Comparison of ENCODE assay signal across 15 cellular contexts in genomic region chr6:44046516-44047178, GRCh38.
"Had no signal": no experiment of that assay in that cellular context is flagged by ENCODE, and none has a peak within 500 bp of the region (broad histone marks: within the 10 kb centered on the region; RNA-seq: fewer than 3 reads in every experiment).

No MANE protein-coding gene starts in this region.

- DNase-seq: activated CD4-positive, CD25-positive, alpha-beta regulatory T cell treated with anti-CD3 and anti-CD28 coated beads, Interleukin-2, amount 50 U/mL, for 72 hours; activated CD8-positive, alpha-beta memory T cell treated with anti-CD3 and anti-CD28 coated beads for 24 hours; activated gamma-delta T cell treated with Interleukin-2 at 50 U/mL for 16 hours; activated naive CD8-positive, alpha-beta T cell treated with anti-CD3 and anti-CD28 coated beads for 36 hours; amniotic stem cell; central memory CD4-positive, alpha-beta T cell; colonic mucosa; foreskin melanocyte; natural killer cell; nucleus accumbens; stimulated activated naive CD8-positive, alpha-beta T cell treated with anti-CD3 and anti-CD28 coated beads, Interleukin-15, Interleukin-2, amounts not matched to agents 100 U/mL and 50 U/mL, for 24 hours; SW 1271; T-helper 2 cell had no signal

- H3K27me3 Mint-ChIP-seq: type B pancreatic cell had no signal

- H3K27ac ChIP-seq: colonic mucosa, VCaP had no signal

- H3K36me3 ChIP-seq: colonic mucosa had no signal

- H3K27me3 ChIP-seq: colonic mucosa had no signal

- ATAC-seq: natural killer cell; stimulated activated naive CD8-positive, alpha-beta T cell treated with anti-CD3 and anti-CD28 coated beads, Interleukin-15, Interleukin-2, amounts not matched to agents 100 U/mL and 50 U/mL, for 24 hours had no signal

- H3K9me3 Mint-ChIP-seq: activated naive CD8-positive, alpha-beta T cell treated with anti-CD3 and anti-CD28 coated beads for 36 hours; natural killer cell; type B pancreatic cell had no signal

- H3K4me3 Mint-ChIP-seq: activated naive CD8-positive, alpha-beta T cell treated with anti-CD3 and anti-CD28 coated beads for 36 hours; natural killer cell; type B pancreatic cell had no signal

- H3K4me3 ChIP-seq: colonic mucosa had no signal

- H3K4me1 Mint-ChIP-seq: natural killer cell had no signal

- H3K27ac Mint-ChIP-seq: activated naive CD8-positive, alpha-beta T cell treated with anti-CD3 and anti-CD28 coated beads for 36 hours; natural killer cell; type B pancreatic cell had no signal

- H3K9me3 ChIP-seq: colonic mucosa had no signal

- H3K36me3 Mint-ChIP-seq: activated naive CD8-positive, alpha-beta T cell treated with anti-CD3 and anti-CD28 coated beads for 36 hours; natural killer cell; type B pancreatic cell had no signal
